In genomic region chr3:2456788-2457187, GRCh38 we compare ENCODE assay signal across 28 cellular contexts.
"Had no signal": no experiment of that assay in that cellular context is flagged by ENCODE, and none has a peak within 500 bp of the region (broad histone marks: within the 10 kb centered on the region; RNA-seq: fewer than 3 reads in every experiment).

No MANE protein-coding gene starts in this region.

- H3K9me3 ChIP-seq: colonic mucosa, esophagus muscularis mucosa, esophagus squamous epithelium, gastrocnemius medialis, gastroesophageal sphincter, heart left ventricle, heart right ventricle had no signal

- H3K36me3 ChIP-seq: colonic mucosa, esophagus muscularis mucosa, esophagus squamous epithelium, gastrocnemius medialis, gastroesophageal sphincter, heart left ventricle, heart right ventricle had no signal

- FAIRE-seq: colon, endometrium, endothelial cell of umbilical vein, frontal cortex had no signal

- ATAC-seq: effector memory CD8-positive, alpha-beta T cell; esophagus mucosa; foreskin keratinocyte; gastrocnemius medialis; gastroesophageal sphincter had no signal

- H3K27ac ChIP-seq: colonic mucosa, coronary artery, dorsolateral prefrontal cortex, epithelial cell of prostate, esophagus muscularis mucosa, esophagus squamous epithelium, foreskin keratinocyte, gastrocnemius medialis, gastroesophageal sphincter had no signal

- H3K27me3 ChIP-seq: colonic mucosa, dorsolateral prefrontal cortex, esophagus muscularis mucosa, esophagus squamous epithelium, foreskin keratinocyte, gastrocnemius medialis, gastroesophageal sphincter, heart left ventricle, heart right ventricle had no signal

- H3K4me1 ChIP-seq: colonic mucosa, esophagus muscularis mucosa, esophagus squamous epithelium, foreskin keratinocyte, gastrocnemius medialis, gastroesophageal sphincter had no signal

- DNase-seq: colonic mucosa; cortex of kidney; dermis blood vessel endothelial cell; dorsolateral prefrontal cortex; effector CD4-positive, alpha-beta T cell; effector CD8-positive, alpha-beta T cell; effector memory CD4-positive, alpha-beta T cell; effector memory CD8-positive, alpha-beta T cell; endodermal cell; erythroblast; esophagus squamous epithelium; foreskin fibroblast; foreskin keratinocyte; foreskin melanocyte; gastrocnemius medialis; glutamatergic neuron; head of caudate nucleus; heart left ventricle; heart right ventricle had no signal

- H3K4me3 ChIP-seq: colonic mucosa, coronary artery, dorsolateral prefrontal cortex, esophagus muscularis mucosa, esophagus squamous epithelium, gastrocnemius medialis, gastroesophageal sphincter, heart left ventricle, heart right ventricle had no signal
